In genomic region chr6:32941412-32941784, GRCh38 we compare ENCODE assay signal across 1 cellular context.
TF ChIP-seq lines count a peak whose summit lies in the region.

No MANE protein-coding gene starts in this region.

TF ChIP-seq in K562, 482 proteins besides CTCF, POLR2A, EP300 and RAD21:
- TF ChIP-seq NFIC (IDR thresholded peaks at IDR 0.05) (no peak), SMARCA4 (IDR thresholded peaks at IDR 0.05) (no peak), ZNF444 (CRISPR knock-in tag; IDR thresholded peaks at IDR 0.05) (no peak), MXI1 (IDR thresholded peaks at IDR 0.05; ENCODE audit: low read depth, low read length) (no peak), NR4A1 (CRISPR knock-in tag; IDR thresholded peaks at IDR 0.05) (no peak), NR4A1 (tag; IDR thresholded peaks at IDR 0.05) (no peak), TAF15 (IDR thresholded peaks at IDR 0.05; ENCODE audit: low read depth, low read length) (no peak), ATF3 (IDR thresholded peaks at IDR 0.05) (no peak), ATF3 (CRISPR knock-in tag; conservative IDR thresholded peaks at IDR 0.05) (no peak), BRD4 (IDR thresholded peaks at IDR 0.05) (no peak), EP400 (IDR thresholded peaks at IDR 0.05) (no peak)
